In genomic region chr2:182650704-182651103, GRCh38 we compare ENCODE assay signal across 9 cellular contexts.
A peak's percentile ranks its signal among the peaks of the same experiment; 100 is the strongest.
DNase-seq lines count a peak whose midpoint lies in the region; ATAC-seq and TF ChIP-seq lines count a peak whose summit lies in the region.
"Had no signal": no experiment of that assay in that cellular context is flagged by ENCODE, and none has a peak within 500 bp of the region (broad histone marks: within the 10 kb centered on the region; RNA-seq: fewer than 3 reads in every experiment).

No MANE protein-coding gene starts in this region.

- no peak overlapping the region for H3K4me3 Mint-ChIP-seq in T-cell
- H3K4me3 Mint-ChIP-seq: memory B cell had no signal

- BruUV-seq in PC-9 (replicated peaks; lab: Mats Ljungman, UMichigan), result no TSS peak

- CTCF ChIA-PET in PC-9 (lab: Charles Lee) (interaction anchor here (0.6 kb wide), 1 partner anchor 458 kb away, joined by 16 read pairs; no protein-coding TSS in a partner anchor), T-cell (lab: Charles Lee) (interaction anchor here (1.3 to 1.5 kb wide), 2 partner anchors 16 kb away, joined by 3 to 10 read pairs; no protein-coding TSS in a partner anchor)

- H3K27ac ChIP-seq in PC-9, result no peak overlapping the region

- no peaks in the 10 kb centered on the region for H3K9me3 ChIP-seq in PC-9 (ENCODE audit: insufficient read depth, low read depth)

- no peaks in the 10 kb centered on the region for H3K9me3 Mint-ChIP-seq in T-cell
- H3K9me3 Mint-ChIP-seq: memory B cell had no signal

- no peak overlapping the region for H3K4me2 ChIP-seq in PC-9

- no peak for ATAC-seq in T-cell (replicated peaks in 1 of 4)
- ATAC-seq in HG02970 (IDR thresholded peaks at IDR 0.05; ENCODE audit: low FRiP score, unreplicated experiment), result no peak

- no peaks in the 10 kb centered on the region for H3K9me2 ChIP-seq in PC-9 (ENCODE audit: insufficient read depth)

- intact Hi-C loops in PC-9 (cut with micrococcal nuclease; ENCODE audit: unreplicated experiment), result loop anchor here (2.0 to 10.0 kb wide), 3 partner anchors 936 to 1576 kb away; no protein-coding TSS in a partner anchor

- no peaks in the 10 kb centered on the region for H3K27me3 ChIP-seq in PC-9 (ENCODE audit: insufficient read depth, low read depth)

- no peaks in the 10 kb centered on the region for H3K4me1 ChIP-seq in PC-9 (replicated peaks; ENCODE audit: insufficient read depth)

- H3K4me3 ChIP-seq in PC-9, result no peak overlapping the region

- TF ChIP-seq CTCF in PC-9 (conservative IDR thresholded peaks at IDR 0.05), result peak; percentile 85

- no peaks in the 10 kb centered on the region for H3K36me3 Mint-ChIP-seq in T-cell
- H3K36me3 Mint-ChIP-seq: memory B cell had no signal

- DNase-seq in DMS53 treated with DMSO at 0.1 percent for 48 hours (lab: John Stamatoyannopoulos, UW; ENCODE audit: unreplicated experiment), result peak; percentile 77
- DNase-seq in HS-5 (ENCODE audit: low read depth), result peak; percentile 49
- DNase-seq in PC-9, result peak in 1 of 2 experiments; percentile 74
- peak; percentile 78 for DNase-seq in fibroblast of gingiva (ENCODE audit: low read depth)
- peak; percentile 72 for DNase-seq in pons (ENCODE audit: low spot score)
- no peak for DNase-seq in T-cell
- DNase-seq in GOT3 (lab: John Stamatoyannopoulos, UW), result no peak

- no peaks in the 10 kb centered on the region for H3K36me3 ChIP-seq in PC-9 (ENCODE audit: low read depth)

- H2AFZ ChIP-seq in PC-9, result no peak overlapping the region

- no peak overlapping the region for H3K27ac Mint-ChIP-seq in T-cell
- H3K27ac Mint-ChIP-seq: memory B cell had no signal

- H3F3A ChIP-seq in PC-9 (ENCODE audit: insufficient read depth, low read depth), result no peaks in the 10 kb centered on the region

- H3K4me1 Mint-ChIP-seq in T-cell, result peaks cover 6 to 12% (median 11%) of the 10 kb centered on the region in 3 donors
- H3K4me1 Mint-ChIP-seq: memory B cell had no signal

- POLR2A ChIA-PET in PC-9 (lab: Charles Lee; ENCODE audit: unreplicated experiment), result no interaction called here
- POLR2A ChIA-PET in T-cell (lab: Charles Lee), result no interaction called here

- H4K20me1 ChIP-seq in PC-9 (ENCODE audit: insufficient read depth), result no peaks in the 10 kb centered on the region

- H3K79me2 ChIP-seq in PC-9 (ENCODE audit: low read depth), result no peaks in the 10 kb centered on the region

- peaks cover 5 to 7% of the 10 kb centered on the region in 2 donors for H3K27me3 Mint-ChIP-seq in T-cell

Comparison
In these comparisons a context has a peak if more than half of its experiments do, and no peak if none do; other contexts are left out.
1. DNase-seq: peak in DMS53 treated with DMSO at 0.1 percent for 48 hours (single experiment), HS-5 (single experiment), fibroblast of gingiva (single experiment) and pons (single experiment); none in T-cell (0 of 34) and GOT3 (single experiment).